In genomic region chr3:25604107-25604805, GRCh38 we compare ENCODE assay signal across 9 cellular contexts.
DNase-seq lines count a peak whose midpoint lies in the region; ATAC-seq and TF ChIP-seq lines count a peak whose summit lies in the region.
"Had no signal": no experiment of that assay in that cellular context is flagged by ENCODE, and none has a peak within 500 bp of the region (broad histone marks: within the 10 kb centered on the region; RNA-seq: fewer than 3 reads in every experiment).

No MANE protein-coding gene starts in this region.

- no peak for DNase-seq in activated T-cell treated with anti-CD3 and anti-CD28 coated beads, Interleukin-2, amount 50 U/mL, for 72 hours
- no peak for DNase-seq in activated T-cell treated with anti-CD3 and anti-CD28 coated beads, Interleukin-2, amount 50 U/mL, for 1 hour
- DNase-seq in SKM-1 (lab: John Stamatoyannopoulos, UW; ENCODE audit: unreplicated experiment) (peak; percentile 91), left ventricle myocardium superior (no peak), type B pancreatic cell (ENCODE audit: extremely low spot score, unreplicated experiment) (no peak), posterior vena cava (ENCODE audit: low spot score) (no peak), NCI-H1930 (lab: John Stamatoyannopoulos, UW) (no peak)

- no peak for TF ChIP-seq CTCF in type B pancreatic cell (conservative IDR thresholded peaks at IDR 0.05)

- H3K36me3 Mint-ChIP-seq in activated T-cell treated with anti-CD3 and anti-CD28 coated beads, Interleukin-2, amount 50 U/mL, for 72 hours (ENCODE audit: insufficient read depth in 2 of 2), result peaks cover 3 to 20% of the 10 kb centered on the region in 2 donors
- peaks cover 50% of the 10 kb centered on the region for H3K36me3 Mint-ChIP-seq in type B pancreatic cell

- H3K4me3 Mint-ChIP-seq in activated T-cell treated with anti-CD3 and anti-CD28 coated beads, Interleukin-2, amount 50 U/mL, for 72 hours, result no peak overlapping the region
- H3K4me3 Mint-ChIP-seq in type B pancreatic cell, result no peak overlapping the region
- H3K4me3 Mint-ChIP-seq: T-helper 1 cell treated with Interleukin-12 subunit alpha and Interleukin-12 subunit beta and Interleukin-4 antibody, amounts not matched to agents 30 μg/mL and 1 μg/mL, for 36 hours had no signal

- intact Hi-C loops in left ventricle myocardium superior (cut with micrococcal nuclease) (no loop called here), posterior vena cava (cut with DNase I) (no loop called here)

- H3K27me3 Mint-ChIP-seq in activated T-cell treated with anti-CD3 and anti-CD28 coated beads, Interleukin-2, amount 50 U/mL, for 72 hours (ENCODE audit: low read depth), result no peaks in the 10 kb centered on the region
- H3K27me3 Mint-ChIP-seq in type B pancreatic cell, result no peaks in the 10 kb centered on the region

- H3K9me3 Mint-ChIP-seq in activated T-cell treated with anti-CD3 and anti-CD28 coated beads, Interleukin-2, amount 50 U/mL, for 72 hours, result no peaks in the 10 kb centered on the region
- H3K9me3 Mint-ChIP-seq in type B pancreatic cell, result no peaks in the 10 kb centered on the region
- H3K9me3 Mint-ChIP-seq: T-helper 1 cell treated with Interleukin-12 subunit alpha and Interleukin-12 subunit beta and Interleukin-4 antibody, amounts not matched to agents 30 μg/mL and 1 μg/mL, for 36 hours had no signal

- peak overlapping the region; percentile 88 for H3K27ac Mint-ChIP-seq in activated T-cell treated with anti-CD3 and anti-CD28 coated beads, Interleukin-2, amount 50 U/mL, for 72 hours
- peak overlapping the region; percentile 10 for H3K27ac Mint-ChIP-seq in type B pancreatic cell
- H3K27ac Mint-ChIP-seq: T-helper 1 cell treated with Interleukin-12 subunit alpha and Interleukin-12 subunit beta and Interleukin-4 antibody, amounts not matched to agents 30 μg/mL and 1 μg/mL, for 36 hours had no signal

- peaks cover 22% of the 10 kb centered on the region for H3K4me1 Mint-ChIP-seq in activated T-cell treated with anti-CD3 and anti-CD28 coated beads, Interleukin-2, amount 50 U/mL, for 72 hours (ENCODE audit: low read depth)
- no peaks in the 10 kb centered on the region for H3K4me1 Mint-ChIP-seq in type B pancreatic cell (ENCODE audit: unreplicated experiment)

- ATAC-seq in activated T-cell treated with anti-CD3 and anti-CD28 coated beads, Interleukin-2, amount 50 U/mL, for 72 hours (replicated peaks in 1 of 2), result peak; percentile 70 to 89
- ATAC-seq in left ventricle myocardium superior (peak; percentile 52), GM18517 (IDR thresholded peaks at IDR 0.05; ENCODE audit: unreplicated experiment) (no peak)
